ENCODE assay signal across 8 cellular contexts in the genomic region with DNA sequence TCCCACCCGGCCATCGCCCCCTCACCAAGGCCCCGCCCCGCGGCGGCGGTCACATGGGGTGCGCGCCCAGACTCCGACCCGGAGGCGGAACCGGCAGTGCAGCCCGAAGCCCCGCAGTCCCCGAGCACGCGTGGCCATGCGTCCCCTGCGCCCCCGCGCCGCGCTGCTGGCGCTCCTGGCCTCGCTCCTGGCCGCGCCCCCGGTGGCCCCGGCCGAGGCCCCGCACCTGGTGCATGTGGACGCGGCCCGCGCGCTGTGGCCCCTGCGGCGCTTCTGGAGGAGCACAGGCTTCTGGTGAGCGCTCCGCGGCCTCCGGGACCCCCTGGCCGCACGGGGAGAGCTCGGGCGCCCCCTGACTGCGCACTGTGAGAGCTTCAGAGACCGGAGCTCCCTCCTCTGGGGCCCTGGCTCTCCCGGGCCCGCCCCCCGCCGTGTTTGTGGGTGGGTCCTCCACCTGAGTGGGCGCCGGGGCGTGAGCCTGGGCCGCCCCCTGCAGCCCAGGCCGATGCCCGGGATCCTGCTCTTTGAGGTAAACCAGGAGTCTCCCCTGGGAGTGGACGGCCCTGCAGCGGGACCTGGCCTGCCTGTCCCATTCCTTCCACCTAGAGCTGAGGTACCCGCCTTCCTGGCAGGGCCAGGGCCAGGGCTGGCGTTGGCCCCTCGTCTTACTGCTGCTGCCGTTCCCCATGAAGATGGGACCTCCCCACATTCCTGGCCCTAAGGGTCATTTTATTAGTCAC. TPM values are rescaled to one million over a fixed set of nuclear protein-coding genes. Genes with fewer than 3 reads are reported as not detected.
DNase-seq lines count a peak whose midpoint lies in the region; ATAC-seq and TF ChIP-seq lines count a peak whose summit lies in the region.

A gene (plus strand): TSS at position 96 of the 740 bp plus-strand sequence. CDS start 41 bp downstream, at position 137.

- no peaks in the 10 kb centered on the region for H3K9me3 ChIP-seq in CD4-positive, CD25-positive, alpha-beta regulatory T cell (ENCODE audit: control insufficient read depth in 2 of 2, low read length in 2 of 2)
- H3K9me3 ChIP-seq in stomach: no peaks in the 10 kb centered on the region

- H3K27ac Mint-ChIP-seq in CD4-positive, CD25-positive, alpha-beta regulatory T cell: peak within 1 kb of the TSS; percentile 74 to 91 (median 77)
- H3K27ac Mint-ChIP-seq in neural crest cell (ENCODE audit: unreplicated experiment): peak within 1 kb of the TSS; percentile 72

- peak within 1 kb of the TSS; percentile 89 to 95 (median 92) for H3K4me3 Mint-ChIP-seq in CD4-positive, CD25-positive, alpha-beta regulatory T cell
- peak within 1 kb of the TSS; percentile 89 for H3K4me3 Mint-ChIP-seq in neural crest cell

- peaks cover 34% of the 10 kb centered on the region for H3K4me1 ChIP-seq in CD4-positive, CD25-positive, alpha-beta regulatory T cell (ENCODE audit: control insufficient read depth, insufficient read depth, low read length, poor library complexity, severe bottlenecking)
- H3K4me1 ChIP-seq in stomach: peaks cover 37 to 56% (median 49%) of the 10 kb centered on the region in 4 donors

- WGBS in stomach, 5 donors: 0 to 1% (median 1%) methylated on average over 16 to 65 of the region's 65 CpGs

- H3K27me3 Mint-ChIP-seq in CD4-positive, CD25-positive, alpha-beta regulatory T cell: no peaks in the 10 kb centered on the region
- H3K27me3 Mint-ChIP-seq in neural crest cell (ENCODE audit: low read depth): no peaks in the 10 kb centered on the region

- peak; percentile 88 to 91 for ATAC-seq in CD4-positive, CD25-positive, alpha-beta regulatory T cell (ENCODE audit: low read depth in 2 of 2)
- ATAC-seq in GM19351 (IDR thresholded peaks at IDR 0.05; ENCODE audit: unreplicated experiment) (peak; percentile 82), HG03565 (IDR thresholded peaks at IDR 0.05; ENCODE audit: unreplicated experiment) (peak; percentile 64)

- H3K27me3 ChIP-seq in CD4-positive, CD25-positive, alpha-beta regulatory T cell (ENCODE audit: control insufficient read depth, insufficient read depth, low read length): no peaks in the 10 kb centered on the region
- H3K27me3 ChIP-seq in stomach: no peaks in the 10 kb centered on the region

- TF ChIP-seq CTCF in RWPE1 (conservative IDR thresholded peaks at IDR 0.05; ENCODE audit: low read depth) (peak; percentile 75), fibroblast of villous mesenchyme (IDR thresholded peaks at IDR 0.05; ENCODE audit: insufficient read depth, low read depth, low read length) (peak; percentile 56), neural crest cell (conservative IDR thresholded peaks at IDR 0.05) (peak; percentile 63), stomach (IDR thresholded peaks at IDR 0.05) (peak in 3 of 7 experiments; percentile 4 to 43 (median 37))

- TF ChIP-seq EP300 in stomach (IDR thresholded peaks at IDR 0.05): no peak

- DNase-seq in CD4-positive, CD25-positive, alpha-beta regulatory T cell: peak; percentile 84 to 89 (median 86)
- DNase-seq in RWPE1 (ENCODE audit: low spot score) (peak; percentile 73), fibroblast of villous mesenchyme (ENCODE audit: low read depth) (peak; percentile 73), neural crest cell (ENCODE audit: low read depth, low spot score) (peak; percentile 69), stomach (peak; percentile 83)
- peak; percentile 79 for DNase-seq in activated T-helper 9 cell treated with anti-CD3 and anti-CD28 coated beads, Interleukin-2, amount 50 U/mL, for 16 hours (ENCODE audit: low read depth)

- peaks cover 0 to 32% (median 5%) of the 10 kb centered on the region in 4 donors for H3K4me1 Mint-ChIP-seq in CD4-positive, CD25-positive, alpha-beta regulatory T cell
- peaks cover 18% of the 10 kb centered on the region for H3K4me1 Mint-ChIP-seq in neural crest cell

- POLR2A ChIA-PET in RWPE1 (lab: Yijun Ruan, JAX; ENCODE audit: low non-redundant PET): interaction anchor here (0.5 kb wide), 1 partner anchor 1183 kb away, joined by 3 read pairs; no protein-coding TSS in a partner anchor

- CTCF ChIA-PET in RWPE1 (lab: Yijun Ruan, JAX): interaction anchor here (0.6 kb wide), 1 partner anchor 346 kb away, joined by 5 read pairs; no protein-coding TSS in a partner anchor

- peak within 1 kb of the TSS; percentile 83 for H3K4me3 ChIP-seq in CD4-positive, CD25-positive, alpha-beta regulatory T cell (ENCODE audit: low read depth, low read length)
- H3K4me3 ChIP-seq in fibroblast of villous mesenchyme (ENCODE audit: low read depth, low read length): peak within 1 kb of the TSS; percentile 75
- H3K4me3 ChIP-seq in stomach: peak within 1 kb of the TSS; percentile 65 to 96 (median 82)

- H3K36me3 ChIP-seq in CD4-positive, CD25-positive, alpha-beta regulatory T cell (ENCODE audit: control insufficient read depth, insufficient read depth, low read length): peaks cover 9% of the 10 kb centered on the region
- peaks cover 0 to 33% (median 21%) of the 10 kb centered on the region in 4 donors for H3K36me3 ChIP-seq in stomach

- intact Hi-C loops in stomach (cut with DNase I; ENCODE audit: low total_unique reads): no loop called here

- peaks cover 4% of the 10 kb centered on the region for H3K36me3 Mint-ChIP-seq in CD4-positive, CD25-positive, alpha-beta regulatory T cell
- no peaks in the 10 kb centered on the region for H3K36me3 Mint-ChIP-seq in neural crest cell (ENCODE audit: low read depth)

- H3K9me3 Mint-ChIP-seq in CD4-positive, CD25-positive, alpha-beta regulatory T cell: peaks cover 0 to 1% (median 0%) of the 10 kb centered on the region in 7 donors
- no peaks in the 10 kb centered on the region for H3K9me3 Mint-ChIP-seq in neural crest cell

- peak within 1 kb of the TSS; percentile 75 for H3K27ac ChIP-seq in CD4-positive, CD25-positive, alpha-beta regulatory T cell (ENCODE audit: insufficient read depth, low read length, poor library complexity, severe bottlenecking)
- H3K27ac ChIP-seq in RWPE1: peak within 1 kb of the TSS; percentile 79
- peak within 1 kb of the TSS; percentile 72 to 89 (median 75) for H3K27ac ChIP-seq in stomach

- TF ChIP-seq POLR2A in stomach (IDR thresholded peaks at IDR 0.05): no peak

RNA-seq across cellular contexts. Expression of the gene that starts here (rescaled TPM):
- 55.5 TPM for total RNA-seq in CD4-positive, CD25-positive, alpha-beta regulatory T cell
- polyA plus RNA-seq in CD4-positive, CD25-positive, alpha-beta regulatory T cell: 10 to 100 TPM in 1 of 4 donors, 1 to 10 TPM in 3; 7.5 to 13.1 (median 8.5) TPM
- total RNA-seq in fibroblast of villous mesenchyme (10.4 and 19.3 TPM in 2 replicates), neural crest cell (16.4 and 18.0 TPM in 2 replicates), stomach (100 to 1,000 TPM in 1 of 5 donors, 10 to 100 TPM in 3, 1 to 10 TPM in 1; 8.8 to 278 (median 92.4) TPM)
- polyA plus RNA-seq in stomach: 10 to 100 TPM; 10.8 to 21.9 (median 15.4) TPM

Comparison
In these comparisons a context has a peak if more than half of its experiments do, and no peak if none do; other contexts are left out.
1. Peak in every context shown above with its lines: DNase-seq, ATAC-seq, H3K4me3 ChIP-seq and H3K27ac ChIP-seq.